Comparison of ENCODE assay signal across 7 cellular contexts in genomic region chr6:158207452-158207788, GRCh38. TPM values are rescaled to one million over a fixed set of nuclear protein-coding genes. Genes with fewer than 3 reads are reported as not detected.
DNase-seq lines count a peak whose midpoint lies in the region; ATAC-seq and TF ChIP-seq lines count a peak whose summit lies in the region.

No MANE protein-coding gene starts in this region.

- no peaks in the 10 kb centered on the region for H3K79me2 ChIP-seq in parathyroid adenoma

- DNase-seq in GM19240 (ENCODE audit: insufficient read length, low spot score) (peak; percentile 61), NCI-H226 (no peak), left lung (no peak), DMS 273 treated with DMSO at 0.1 percent for 48 hours (lab: John Stamatoyannopoulos, UW) (no peak)

- H3K4me1 ChIP-seq in parathyroid adenoma (no peaks in the 10 kb centered on the region), left lung (no peaks in the 10 kb centered on the region)

- H3K27me3 ChIP-seq in parathyroid adenoma (ENCODE audit: control insufficient read depth, insufficient read depth, low read length), result no peaks in the 10 kb centered on the region
- H3K27me3 ChIP-seq in left lung, result peaks cover 0 to 20% of the 10 kb centered on the region in 2 donors

- TF ChIP-seq CTCF in WI38 (IDR thresholded peaks at IDR 0.05; ENCODE audit: low read depth, low read length) (no peak), parathyroid adenoma (IDR thresholded peaks at IDR 0.05) (no peak), left lung (IDR thresholded peaks at IDR 0.05) (no peak)

- peak; percentile 95 for ATAC-seq in HG02884 (IDR thresholded peaks at IDR 0.05; ENCODE audit: unreplicated experiment)
- no peak for ATAC-seq in left lung

- H3K4me2 ChIP-seq in parathyroid adenoma (ENCODE audit: low read length), result no peak overlapping the region

- no peak overlapping the region for H3K27ac ChIP-seq in parathyroid adenoma
- no peak overlapping the region for H3K27ac ChIP-seq in left lung

- no peaks in the 10 kb centered on the region for H3K9me3 ChIP-seq in parathyroid adenoma (ENCODE audit: control insufficient read depth, low read length)
- H3K9me3 ChIP-seq in left lung, result no peaks in the 10 kb centered on the region

- intact Hi-C loops in left lung (cut with DNase I), result no loop called here

- H3K4me3 ChIP-seq in WI38 (ENCODE audit: low read depth, low read length) (peak overlapping the region; percentile 13; the same call in 1 of the 2 replicates), parathyroid adenoma (ENCODE audit: low read depth, low read length) (no peak overlapping the region), left lung (no peak overlapping the region)

- H2AFZ ChIP-seq in parathyroid adenoma, result peak overlapping the region; percentile 1

- no peak overlapping the region for H3K9ac ChIP-seq in parathyroid adenoma

- H3K36me3 ChIP-seq in parathyroid adenoma (ENCODE audit: control insufficient read depth, insufficient read depth, low read length) (no peaks in the 10 kb centered on the region), left lung (no peaks in the 10 kb centered on the region)

RNA-seq across cellular contexts. Expression of gene GTF2H5, which starts 39.3 kb away (rescaled TPM):
- 10 to 100 TPM; 19.1 to 23.6 TPM for total RNA-seq in left lung

RNA-seq across cellular contexts. Expression of gene SERAC1, which starts 39.4 kb away (rescaled TPM):
- total RNA-seq in left lung, result 1 to 10 TPM; 9.0 to 9.3 TPM
